1 cellular context compared by ENCODE assay signal in the genomic region with DNA sequence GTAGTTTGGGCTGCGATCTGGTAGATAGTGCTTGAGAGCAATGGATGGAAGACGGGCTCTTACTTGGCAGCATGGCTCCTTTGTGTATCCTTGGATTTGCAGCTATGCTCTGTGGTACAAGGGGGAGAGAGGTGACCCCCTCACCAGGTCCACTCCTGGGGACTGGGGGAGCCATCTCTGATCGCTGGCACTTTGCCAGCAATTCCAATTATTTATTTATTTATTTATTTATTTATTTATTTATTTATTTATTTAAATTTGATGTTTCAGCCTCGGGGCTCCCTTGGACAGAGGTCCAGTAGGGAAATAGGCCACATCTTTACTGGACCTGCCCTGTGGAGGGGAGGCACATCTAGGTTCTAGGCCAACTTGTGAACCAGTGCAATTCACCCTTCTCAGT.
A peak's percentile ranks its signal among the peaks of the same experiment; 100 is the strongest.
TF ChIP-seq lines count a peak whose summit lies in the region.

No MANE protein-coding gene starts in this region.

TF ChIP-seq in HepG2, 621 proteins besides CTCF, POLR2A, EP300 and RAD21:
- no peak for TF ChIP-seq RBM22 (optimal IDR thresholded peaks at IDR 0.05; ENCODE audit: low read length)
- no peak for TF ChIP-seq TAF15 (IDR thresholded peaks at IDR 0.05; ENCODE audit: low read depth, low read length, poor library complexity, severe bottlenecking)
- TF ChIP-seq LCORL (IDR thresholded peaks at IDR 0.05): 0 out of 2 replicates have a peak, but pooled peaks have one; percentile 17
- no peak for TF ChIP-seq LCORL (CRISPR knock-in tag; IDR thresholded peaks at IDR 0.05)
- TF ChIP-seq RORA (CRISPR knock-in tag; IDR thresholded peaks at IDR 0.05): no peak
TF ChIP-seq in HepG2: peak in this region for 1.
